In the genomic region with DNA sequence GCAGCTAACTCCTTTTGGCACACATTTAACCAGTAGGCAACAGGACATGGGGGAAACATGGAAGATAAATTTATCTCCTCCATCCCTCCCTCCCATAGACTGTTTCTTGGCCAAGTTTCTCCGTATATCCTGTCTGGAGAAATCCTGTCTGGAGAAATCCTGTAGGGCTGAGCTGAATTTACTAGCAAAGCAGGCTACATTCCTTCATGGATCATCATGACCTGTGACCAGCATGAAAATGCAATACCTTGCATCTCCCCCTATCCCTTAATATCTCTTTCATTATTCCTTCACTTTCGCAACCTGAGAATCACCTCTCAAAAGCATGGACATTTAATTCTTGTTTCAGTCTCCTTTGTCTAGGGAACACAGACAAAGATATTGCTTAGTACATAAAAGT, we compare ENCODE assay signal across 17 cellular contexts.
DNase-seq lines count a peak whose midpoint lies in the region; ATAC-seq and TF ChIP-seq lines count a peak whose summit lies in the region.
"Had no signal": no experiment of that assay in that cellular context is flagged by ENCODE, and none has a peak within 500 bp of the region (broad histone marks: within the 10 kb centered on the region; RNA-seq: fewer than 3 reads in every experiment).

No MANE protein-coding gene starts in this region.

- TF ChIP-seq POLR2A in IMR-90 (IDR thresholded peaks at IDR 0.05; ENCODE audit: low read depth, low read length) (no peak), spleen (IDR thresholded peaks at IDR 0.05) (no peak)

- peaks cover 5% of the 10 kb centered on the region for H3K4me1 Mint-ChIP-seq in endothelial cell (ENCODE audit: unreplicated experiment)
- H3K4me1 Mint-ChIP-seq: CD8-positive, alpha-beta memory T cell had no signal

- no peak overlapping the region for H3K4me3 Mint-ChIP-seq in endothelial cell (ENCODE audit: unreplicated experiment)
- H3K4me3 Mint-ChIP-seq: CD8-positive, alpha-beta memory T cell; H9 had no signal

- H2AK5ac ChIP-seq in IMR-90 (ENCODE audit: low read depth, low read length) = no peak overlapping the region

- no peaks in the 10 kb centered on the region for H3K36me3 ChIP-seq in IMR-90 (ENCODE audit: control insufficient read depth, insufficient read depth, low read length)
- H3K36me3 ChIP-seq in osteoblast (ENCODE audit: insufficient read depth, low read length) = no peaks in the 10 kb centered on the region
- H3K36me3 ChIP-seq in spleen = no peaks in the 10 kb centered on the region

- H2BK120ac ChIP-seq in IMR-90 (ENCODE audit: low read depth, low read length) = peak overlapping the region; percentile 50; the same call in 1 of the 2 replicates

- H4K91ac ChIP-seq in IMR-90 (ENCODE audit: insufficient read depth, low read depth, low read length) = no peak overlapping the region

- no peak overlapping the region for H3K9ac ChIP-seq in IMR-90 (ENCODE audit: low read depth, low read length)

- no peak overlapping the region for H2BK15ac ChIP-seq in IMR-90 (ENCODE audit: low read depth, low read length)

- H3K4ac ChIP-seq in IMR-90 (ENCODE audit: low read depth, low read length) = peak overlapping the region; percentile 46

- H3K36me3 Mint-ChIP-seq in endothelial cell (ENCODE audit: low read depth, unreplicated experiment) = no peaks in the 10 kb centered on the region
- H3K36me3 Mint-ChIP-seq: CD8-positive, alpha-beta memory T cell had no signal

- no peaks in the 10 kb centered on the region for H3K27me3 ChIP-seq in IMR-90 (ENCODE audit: control insufficient read depth, insufficient read depth, low read length)
- no peaks in the 10 kb centered on the region for H3K27me3 ChIP-seq in osteoblast (ENCODE audit: insufficient read depth, low read length)
- H3K27me3 ChIP-seq in spleen (replicated peaks in 1 of 7) = no peaks in the 10 kb centered on the region

- H2AFZ ChIP-seq in IMR-90 (replicated peaks; ENCODE audit: low read length, poor library complexity) (no peak overlapping the region), osteoblast (ENCODE audit: low read length) (no peak overlapping the region)

- H3K4me2 ChIP-seq in IMR-90 (ENCODE audit: low read depth, low read length) = no peak overlapping the region
- H3K4me2 ChIP-seq in osteoblast (ENCODE audit: insufficient read depth, low read length) = peak overlapping the region; percentile 12

- no peak for TF ChIP-seq RAD21 in IMR-90 (IDR thresholded peaks at IDR 0.05; ENCODE audit: low read length)

- no peak overlapping the region for H3K56ac ChIP-seq in IMR-90 (ENCODE audit: extremely low read depth, insufficient read depth, low read length)

- peak; percentile 29; the same call in 1 of the 2 replicates for ATAC-seq in IMR-90 (ENCODE audit: low read depth)

- H3K79me2 ChIP-seq in osteoblast (ENCODE audit: insufficient read depth, low read length) = no peaks in the 10 kb centered on the region

- dilution Hi-C loops in IMR-90 (cut with HindIII; ENCODE audit: low sequenced_read_pairs, unreplicated experiment) = no loop called here

- H3K27ac ChIP-seq in IMR-90 (ENCODE audit: insufficient read depth, low read length) (no peak overlapping the region), osteoblast (ENCODE audit: low read depth, low read length) (peak overlapping the region; percentile 76), spleen (no peak overlapping the region)

- H3K27ac Mint-ChIP-seq in endothelial cell (ENCODE audit: unreplicated experiment) = no peak overlapping the region
- H3K27ac Mint-ChIP-seq: CD8-positive, alpha-beta memory T cell; H9 had no signal

- no peaks in the 10 kb centered on the region for H3K9me1 ChIP-seq in IMR-90 (ENCODE audit: insufficient read depth, low read length)

- in situ Hi-C loops in IMR-90 (cut with MboI; ENCODE audit: low sequenced_read_pairs) = no loop called here

- no peak overlapping the region for H3K18ac ChIP-seq in IMR-90 (ENCODE audit: low read depth, low read length)

- 100% methylated on average over 1 of the region's 2 CpGs; no CpG with 5 or more reads in 1 of the 2 experiments for WGBS in IMR-90 (ENCODE audit: extremely low coverage in 2 of 2, insufficient read length in 1 of 2), 2 experiments
- 80 to 91% (median 82%) methylated on average over 2 of the region's 2 CpGs for WGBS in spleen, 5 donors

- CTCF ChIA-PET in IMR-90 (lab: Yijun Ruan, JAX) = no interaction called here

- H3K4me3 ChIP-seq in IMR-90 (ENCODE audit: insufficient read depth, low read depth, low read length) = no peak overlapping the region
- no peak overlapping the region for H3K4me3 ChIP-seq in fibroblast of pulmonary artery (replicated peaks; ENCODE audit: low read depth, low read length)
- no peak overlapping the region for H3K4me3 ChIP-seq in osteoblast (ENCODE audit: insufficient read depth, low read length)
- H3K4me3 ChIP-seq in spleen = no peak overlapping the region

- DNase-seq in AG20443 (ENCODE audit: low spot score) (peak; percentile 16), IMR-90 (peak; percentile 24), fibroblast of pulmonary artery (ENCODE audit: low read depth) (peak; percentile 42), osteoblast (ENCODE audit: insufficient read length, low spot score, missing footprints) (no peak), SHP77 (lab: John Stamatoyannopoulos, UW) (no peak), Ammon's horn (ENCODE audit: low spot score) (no peak), endothelial cell (ENCODE audit: low spot score) (no peak), spleen (no peak)
- DNase-seq: C1 segment of cervical spinal cord; CD8-positive, alpha-beta memory T cell; H9; NCI-H1092 treated with DMSO at 0.1 percent for 48 hours; NCI-H2081; NCI-H510A; NCI-H774; SHP77 treated with DMSO at 0.1 percent for 48 hours; T-helper 1 cell had no signal

- H4K8ac ChIP-seq in IMR-90 (ENCODE audit: low read depth in 2 of 2, low read length in 2 of 2) = no peak overlapping the region

- no peaks in the 10 kb centered on the region for H3K9me3 ChIP-seq in IMR-90 (ENCODE audit: control insufficient read depth, insufficient read depth, low read length)
- no peaks in the 10 kb centered on the region for H3K9me3 ChIP-seq in osteoblast (ENCODE audit: low read depth, low read length)
- H3K9me3 ChIP-seq in spleen = no peaks in the 10 kb centered on the region

- peak overlapping the region; percentile 44; the same call in 1 of the 2 replicates for H3K14ac ChIP-seq in IMR-90 (replicated peaks; ENCODE audit: low read depth, low read length)

- H3K4me1 ChIP-seq in IMR-90 (ENCODE audit: control insufficient read depth, insufficient read depth, low read length) (0 out of 2 replicates have a peak, but pooled peaks cover 2% of the 10 kb centered on the region), osteoblast (ENCODE audit: insufficient read depth, low read length) (peaks cover 15% of the 10 kb centered on the region), spleen (no peaks in the 10 kb centered on the region)

- H4K20me1 ChIP-seq in IMR-90 (ENCODE audit: insufficient read depth, low read length) = no peaks in the 10 kb centered on the region
- H4K20me1 ChIP-seq in osteoblast (ENCODE audit: insufficient read depth, low read length) = no peaks in the 10 kb centered on the region

- no peaks in the 10 kb centered on the region for H3K79me1 ChIP-seq in IMR-90 (ENCODE audit: low read depth in 1 of 2, low read length in 2 of 2)

- BruUV-seq in IMR-90 (replicated peaks; lab: Mats Ljungman, UMichigan) = no TSS peak

- H3K27me3 Mint-ChIP-seq in endothelial cell (ENCODE audit: unreplicated experiment) = peaks cover 3% of the 10 kb centered on the region
- H3K27me3 Mint-ChIP-seq: CD8-positive, alpha-beta memory T cell had no signal

- H2BK20ac ChIP-seq in IMR-90 (ENCODE audit: low read depth, low read length) = peak overlapping the region; percentile 29; the same call in 1 of the 2 replicates

- no peak overlapping the region; the same call in 1 of the 2 replicates for H4K5ac ChIP-seq in IMR-90 (ENCODE audit: low read depth, low read length)

- H3K23ac ChIP-seq in IMR-90 (ENCODE audit: low read depth, low read length) = no peak overlapping the region

- intact Hi-C loops in IMR-90 (cut with micrococcal nuclease) (no loop called here), spleen (cut with DNase I; ENCODE audit: low total_unique reads) (no loop called here)

- POLR2A ChIA-PET in IMR-90 (lab: Charles Lee; ENCODE audit: unreplicated experiment) = no interaction called here

- peak overlapping the region; percentile 5 for H2AK9ac ChIP-seq in IMR-90 (replicated peaks; ENCODE audit: low read depth, low read length, poor library complexity)

- no peak overlapping the region for H2BK5ac ChIP-seq in IMR-90 (ENCODE audit: low read depth, low read length, poor library complexity, severe bottlenecking)

- H3K9me3 Mint-ChIP-seq in endothelial cell (ENCODE audit: unreplicated experiment) = no peaks in the 10 kb centered on the region
- H3K9me3 Mint-ChIP-seq: H9 had no signal

- TF ChIP-seq CTCF in IMR-90 (conservative IDR thresholded peaks at IDR 0.05; ENCODE audit: low read depth, low read length) (no peak), fibroblast of pulmonary artery (IDR thresholded peaks at IDR 0.05; ENCODE audit: low read length, missing control alignments) (no peak), osteoblast (IDR thresholded peaks at IDR 0.05; ENCODE audit: extremely low read depth, low read depth, low read length) (no peak), endothelial cell (IDR thresholded peaks at IDR 0.05; ENCODE audit: unreplicated experiment) (no peak), spleen (IDR thresholded peaks at IDR 0.05 in 8 of 11, conservative IDR thresholded peaks at IDR 0.05 in 3 of 11) (no peak)

TF ChIP-seq in IMR-90, 13 proteins besides CTCF, POLR2A, EP300 and RAD21 (continues in another document):
- TF ChIP-seq CEBPB (IDR thresholded peaks at IDR 0.05; ENCODE audit: low read depth, low read length) (no peak), MAZ (IDR thresholded peaks at IDR 0.05; ENCODE audit: borderline replicate concordance, low read depth, low read length) (no peak), BHLHE40 (IDR thresholded peaks at IDR 0.05; ENCODE audit: low read depth, low read length) (no peak), RCOR1 (IDR thresholded peaks at IDR 0.05; ENCODE audit: insufficient replicate concordance, low read length) (no peak), SMC3 (IDR thresholded peaks at IDR 0.05; ENCODE audit: low read depth, low read length) (no peak)
- TF ChIP-seq, protein P1, sequence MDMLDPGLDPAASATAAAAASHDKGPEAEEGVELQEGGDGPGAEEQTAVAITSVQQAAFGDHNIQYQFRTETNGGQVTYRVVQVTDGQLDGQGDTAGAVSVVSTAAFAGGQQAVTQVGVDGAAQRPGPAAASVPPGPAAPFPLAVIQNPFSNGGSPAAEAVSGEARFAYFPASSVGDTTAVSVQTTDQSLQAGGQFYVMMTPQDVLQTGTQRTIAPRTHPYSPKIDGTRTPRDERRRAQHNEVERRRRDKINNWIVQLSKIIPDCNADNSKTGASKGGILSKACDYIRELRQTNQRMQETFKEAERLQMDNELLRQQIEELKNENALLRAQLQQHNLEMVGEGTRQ (IDR thresholded peaks at IDR 0.05; ENCODE audit: low read depth, low read length) = no peak

Comparison
In these comparisons a context has a peak if more than half of its experiments do, and no peak if none do; other contexts are left out.
1. DNase-seq: peak in AG20443 (single experiment), IMR-90 (single experiment) and fibroblast of pulmonary artery (single experiment); none in osteoblast (single experiment), SHP77 (0 of 2), Ammon's horn (single experiment), endothelial cell (single experiment) and spleen (single experiment).